ENCODE assay signal across 26 cellular contexts in the genomic region with DNA sequence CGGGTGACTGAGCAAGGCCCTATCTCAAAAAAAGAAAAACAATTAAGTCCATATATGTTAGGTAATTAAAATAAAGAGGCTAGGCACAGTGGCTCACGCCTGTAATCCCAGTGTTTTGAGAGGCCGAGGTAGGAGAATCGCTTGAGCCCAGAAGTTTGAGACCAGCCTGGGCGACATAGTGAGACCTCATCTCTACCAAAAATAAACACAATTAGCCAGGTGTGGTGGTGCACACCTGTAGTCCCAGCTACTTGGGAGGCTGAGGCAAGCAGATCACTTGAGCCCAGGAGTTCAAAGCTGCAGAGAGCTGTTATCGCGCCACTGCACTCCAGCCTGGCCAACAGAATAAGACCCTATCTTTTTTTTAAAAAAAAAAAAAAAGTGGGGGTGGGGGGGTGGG. TPM values are rescaled to one million over a fixed set of nuclear protein-coding genes. Genes with fewer than 3 reads are reported as not detected.
DNase-seq lines count a peak whose midpoint lies in the region; ATAC-seq, FAIRE-seq and TF ChIP-seq lines count a peak whose summit lies in the region.
"Had no signal": no experiment of that assay in that cellular context is flagged by ENCODE, and none has a peak within 500 bp of the region (broad histone marks: within the 10 kb centered on the region; RNA-seq: fewer than 3 reads in every experiment).

No MANE protein-coding gene starts in this region.

- TF ChIP-seq POLR2A in adrenal gland (IDR thresholded peaks at IDR 0.05) = no peak
- TF ChIP-seq POLR2A in spleen (IDR thresholded peaks at IDR 0.05) = no peak

- ATAC-seq in stimulated activated memory B cell treated with anti-CD40 and anti-IgM and Interleukin-4, amounts not matched to agents 10 μg/mL and 1 μg/mL and 100 μg/mL, for 72 hours = no peak
- no peak for ATAC-seq in pancreas
- ATAC-seq: CD8-positive, alpha-beta T cell had no signal

- TF ChIP-seq CTCF in adrenal gland (IDR thresholded peaks at IDR 0.05) (no peak), spleen (IDR thresholded peaks at IDR 0.05 in 8 of 11, conservative IDR thresholded peaks at IDR 0.05 in 3 of 11) (no peak), pancreas (IDR thresholded peaks at IDR 0.05) (no peak)

- H3K27ac Mint-ChIP-seq in stimulated activated memory B cell treated with anti-CD40 and anti-IgM and Interleukin-4, amounts not matched to agents 10 μg/mL and 1 μg/mL and 100 μg/mL, for 72 hours = peak overlapping the region; percentile 44
- H3K27ac Mint-ChIP-seq: CD4-positive, alpha-beta T cell; CD8-positive, alpha-beta T cell had no signal

- no peak overlapping the region for H3K4me3 Mint-ChIP-seq in stimulated activated memory B cell treated with anti-CD40 and anti-IgM and Interleukin-4, amounts not matched to agents 10 μg/mL and 1 μg/mL and 100 μg/mL, for 72 hours
- H3K4me3 Mint-ChIP-seq: CD14-positive monocyte; CD4-positive, alpha-beta T cell; CD8-positive, alpha-beta T cell had no signal

- no peak for FAIRE-seq in pancreas (lab: Jason Lieb, UNC)
- FAIRE-seq: A204.1, D721Med, GM12878, GM12892, GM18507 had no signal

- H3K27me3 Mint-ChIP-seq in stimulated activated memory B cell treated with anti-CD40 and anti-IgM and Interleukin-4, amounts not matched to agents 10 μg/mL and 1 μg/mL and 100 μg/mL, for 72 hours = no peaks in the 10 kb centered on the region
- H3K27me3 Mint-ChIP-seq: CD4-positive, alpha-beta T cell had no signal

- H3K9me3 Mint-ChIP-seq in stimulated activated memory B cell treated with anti-CD40 and anti-IgM and Interleukin-4, amounts not matched to agents 10 μg/mL and 1 μg/mL and 100 μg/mL, for 72 hours = no peaks in the 10 kb centered on the region
- H3K9me3 Mint-ChIP-seq: CD4-positive, alpha-beta T cell; CD8-positive, alpha-beta T cell had no signal

- H3K36me3 ChIP-seq in adrenal gland (replicated peaks in 1 of 2) (no peaks in the 10 kb centered on the region), spleen (no peaks in the 10 kb centered on the region), pancreas (no peaks in the 10 kb centered on the region)
- H3K36me3 ChIP-seq: BE2C, BLaER1 had no signal

- H3K9me3 ChIP-seq in adrenal gland (replicated peaks in 1 of 3) (no peaks in the 10 kb centered on the region), spleen (no peaks in the 10 kb centered on the region), pancreas (no peaks in the 10 kb centered on the region)
- H3K9me3 ChIP-seq: BE2C, BLaER1, Caco-2 had no signal

- WGBS in adrenal gland, 4 donors = 83 to 92% (median 89%) methylated on average over 7 of the region's 7 CpGs
- WGBS in spleen, 5 donors = 81 to 93% (median 88%) methylated on average over 7 of the region's 7 CpGs
- WGBS in pancreas, 2 donors = 99% methylated on average over 7 of the region's 7 CpGs

- H3K27ac ChIP-seq in adrenal gland (peak overlapping the region; percentile 15 to 89 (median 79)), spleen (peak overlapping the region in 7 of 8 donors; percentile 22 to 81 (median 64)), pancreas (no peak overlapping the region)
- H3K27ac ChIP-seq: BLaER1 had no signal

- no peaks in the 10 kb centered on the region for H3K36me3 Mint-ChIP-seq in stimulated activated memory B cell treated with anti-CD40 and anti-IgM and Interleukin-4, amounts not matched to agents 10 μg/mL and 1 μg/mL and 100 μg/mL, for 72 hours
- H3K36me3 Mint-ChIP-seq: CD14-positive monocyte; CD8-positive, alpha-beta T cell had no signal

- DNase-seq in adrenal gland = no peak
- peak; percentile 35 for DNase-seq in spleen
- no peak for DNase-seq in pancreas
- no peak for DNase-seq in stimulated activated CD4-positive, alpha-beta T cell treated with anti-CD3 and anti-CD28 coated beads, Interleukin-12 subunit alpha, Interleukin-12 subunit beta, amount 100 ng/mL, for 4 hours
- no peak for DNase-seq in KBM-7
- DNase-seq: 8988T; ACHN; BE2C; C1 segment of cervical spinal cord; Caco-2; Calu3; CD4-positive, alpha-beta T cell; CD8-positive, alpha-beta T cell; DMS53; DMS79; DND-41; EL; GDM1 had no signal

- H3K4me1 ChIP-seq in adrenal gland (replicated peaks in 1 of 2) = peaks cover 0 to 67% of the 10 kb centered on the region in 2 donors
- peaks cover 0 to 38% (median 16%) of the 10 kb centered on the region in 6 donors for H3K4me1 ChIP-seq in spleen
- H3K4me1 ChIP-seq in pancreas = no peaks in the 10 kb centered on the region
- H3K4me1 ChIP-seq: BE2C, Caco-2 had no signal

- H3K4me1 Mint-ChIP-seq in stimulated activated memory B cell treated with anti-CD40 and anti-IgM and Interleukin-4, amounts not matched to agents 10 μg/mL and 1 μg/mL and 100 μg/mL, for 72 hours = peaks cover 51% of the 10 kb centered on the region
- H3K4me1 Mint-ChIP-seq: CD14-positive monocyte had no signal

- H3K4me3 ChIP-seq in adrenal gland = no peak overlapping the region
- H3K4me3 ChIP-seq in spleen = no peak overlapping the region
- no peak overlapping the region for H3K4me3 ChIP-seq in pancreas
- H3K4me3 ChIP-seq: BLaER1, GM12878 had no signal

- H3K27me3 ChIP-seq in adrenal gland (no peaks in the 10 kb centered on the region), spleen (replicated peaks in 1 of 7) (no peaks in the 10 kb centered on the region), pancreas (no peaks in the 10 kb centered on the region)
- H3K27me3 ChIP-seq: BLaER1 had no signal

- in situ Hi-C loops in KBM-7 (cut with MboI; ENCODE audit: low pct_unique_long_range_greater_than_20kb, low sequenced_read_pairs) = no loop called here

- intact Hi-C loops in adrenal gland (cut with DNase I) = loop anchor here in 1 of 2 donors (5.0 kb wide), 1 partner anchor 159 kb away; no protein-coding TSS in a partner anchor
- intact Hi-C loops in spleen (cut with DNase I; ENCODE audit: low total_unique reads) = no loop called here
- intact Hi-C loops in pancreas (cut with DNase I) = loop anchor here in 1 of 3 donors (10.0 kb wide), 1 partner anchor 152 kb away; no protein-coding TSS in a partner anchor

RNA-seq across cellular contexts. Expression of a gene that starts 12.3 kb away (rescaled TPM):
- total RNA-seq in adrenal gland (100 to 1,000 TPM in 4 of 8 donors, 10 to 100 TPM in 4; 67.2 to 154 (median 96.4) TPM), spleen (10 to 100 TPM; 11.8 to 51.6 (median 29.4) TPM), pancreas (10 to 100 TPM in 1 of 6 donors, 1 to 10 TPM in 5; 6.7 to 10.2 (median 7.8) TPM)
- polyA plus RNA-seq in adrenal gland (100 to 1,000 TPM in 2 of 3 donors, 10 to 100 TPM in 1; 34.8 to 359 (median 247) TPM), spleen (10 to 100 TPM in 1 of 3 donors, 1 to 10 TPM in 2; 3.7 to 25.4 (median 9.5) TPM), pancreas (10 to 100 TPM; 23.7 to 32.2 TPM)

Comparison
In these comparisons a context has a peak if more than half of its experiments do, and no peak if none do; other contexts are left out.
1. H3K27ac ChIP-seq: peak in adrenal gland (5 of 5) and spleen (7 of 8); none in pancreas (0 of 4).